In genomic region chr1:25019351-25020172, GRCh38 we compare ENCODE assay signal across 9 cellular contexts.
DNase-seq lines count a peak whose midpoint lies in the region; ATAC-seq, FAIRE-seq and TF ChIP-seq lines count a peak whose summit lies in the region.
"Had no signal": no experiment of that assay in that cellular context is flagged by ENCODE, and none has a peak within 500 bp of the region (broad histone marks: within the 10 kb centered on the region; RNA-seq: fewer than 3 reads in every experiment).

No MANE protein-coding gene starts in this region.

- H4K20me1 ChIP-seq in GM12878 (ENCODE audit: control insufficient read depth, insufficient read depth) = no peaks in the 10 kb centered on the region

- no peak overlapping the region for H3K4me3 Mint-ChIP-seq in MCF 10A (ENCODE audit: unreplicated experiment)

- peak overlapping the region; percentile 70 for H3K27ac ChIP-seq in GM12878 (ENCODE audit: control insufficient read depth, insufficient read depth)
- H3K27ac ChIP-seq: neutrophil had no signal

- FAIRE-seq in GM12891 (lab: Jason Lieb, UNC) = peak; percentile 99
- peak; percentile 96 for FAIRE-seq in GM12878 (lab: Jason Lieb, UNC)

- H3K79me2 ChIP-seq in GM12878 (ENCODE audit: control insufficient read depth, insufficient read depth, low read length) = peaks cover 22% of the 10 kb centered on the region

- no peak for TF ChIP-seq RAD21 in GM12878 (IDR thresholded peaks at IDR 0.05; ENCODE audit: insufficient read depth, low read depth, low read length)

- no peaks in the 10 kb centered on the region for H3K9me3 Mint-ChIP-seq in MCF 10A (ENCODE audit: unreplicated experiment)

- ATAC-seq in GM19397 (IDR thresholded peaks at IDR 0.05; ENCODE audit: unreplicated experiment) (peak; percentile 52), HG03103 (IDR thresholded peaks at IDR 0.05; ENCODE audit: low read depth, unreplicated experiment) (peak; percentile 36), GM12878 (peak; percentile 59)

- peak; percentile 50 for TF ChIP-seq POLR2A in GM12891 (IDR thresholded peaks at IDR 0.05; ENCODE audit: low read depth, low read length)
- TF ChIP-seq POLR2A in GM12878 (IDR thresholded peaks at IDR 0.05; ENCODE audit: low read depth, low read length) = no peak

- RAD21 ChIA-PET in GM12878 (lab: Charles Lee; ENCODE audit: unreplicated experiment) = interaction anchor here (0.6 to 1.6 kb wide), 10 partner anchors 9 to 85 kb away, joined by 3 to 9 read pairs (median 4); no protein-coding TSS in a partner anchor

- H2AFZ ChIP-seq in GM12878 (ENCODE audit: control insufficient read depth, low read depth, low read length) = no peak overlapping the region; the same call in 1 of the 2 replicates

- TF ChIP-seq EP300 in GM12878 (IDR thresholded peaks at IDR 0.05; ENCODE audit: borderline replicate concordance in 1 of 2, control insufficient read depth in 1 of 2, low read depth in 2 of 2, low read length in 2 of 2) = peak in 1 of 2 experiments; percentile 57; a peak in 1 of 4 replicates

- H3K4me1 Mint-ChIP-seq in MCF 10A (ENCODE audit: insufficient read depth, unreplicated experiment) = peaks cover 7% of the 10 kb centered on the region

- CTCF ChIA-PET in GM12878 (lab: Yijun Ruan, JAX) (interaction anchor here (1.0 to 1.6 kb wide), 5 partner anchors 9 to 55 kb away, joined by 3 to 7 read pairs (median 4); no protein-coding TSS in a partner anchor), MCF 10A (lab: Yijun Ruan, JAX) (no interaction called here)

- intact Hi-C loops in GM12878 (cut with micrococcal nuclease; ENCODE audit: unreplicated experiment) = no loop called here
- intact Hi-C loops in MCF 10A (cut with micrococcal nuclease) = no loop called here

- H3K27ac Mint-ChIP-seq in MCF 10A (ENCODE audit: low read depth, unreplicated experiment) = no peak overlapping the region

- POLR2A ChIA-PET in GM12878 (lab: Charles Lee) (interaction anchor here (1.0 to 10.8 kb wide), 4 partner anchors 14 to 58 kb away, joined by 3 to 220 read pairs (median 4); no protein-coding TSS in a partner anchor), MCF 10A (lab: Yijun Ruan, JAX) (no interaction called here)

- H3K4me1 ChIP-seq in GM12878 (ENCODE audit: control insufficient read depth, insufficient read depth, low read length) = peaks cover 67% of the 10 kb centered on the region

- SMC1A ChIA-PET in GM12878 (lab: Charles Lee; ENCODE audit: uncharacterized antibody, unreplicated experiment) = interaction anchor here (1.0 to 10.6 kb wide), 8 partner anchors 17 to 92 kb away, joined by 3 to 205 read pairs (median 4); no protein-coding TSS in a partner anchor

- no peaks in the 10 kb centered on the region for H3K27me3 Mint-ChIP-seq in MCF 10A (ENCODE audit: insufficient read depth, unreplicated experiment)

- peak overlapping the region; percentile 25 for H3K9ac ChIP-seq in GM12878 (ENCODE audit: control insufficient read depth, insufficient read depth, low read length)

- H3K36me3 ChIP-seq in GM12878 (ENCODE audit: control insufficient read depth in 2 of 2, insufficient read depth in 2 of 2, low read length in 1 of 2) = no peaks in the 10 kb centered on the region
- H3K36me3 ChIP-seq: neutrophil had no signal

- H3K27me3 ChIP-seq in GM12878 (replicated peaks in 1 of 2; ENCODE audit: control insufficient read depth in 2 of 2, insufficient read depth in 2 of 2, low read length in 1 of 2) = no peaks in the 10 kb centered on the region
- H3K27me3 ChIP-seq: neutrophil had no signal

- DNase-seq in GM12891 (ENCODE audit: insufficient read length, low spot score) = peak; percentile 56
- DNase-seq in GM12878 (ENCODE audit: low read depth, low spot score) = no peak
- DNase-seq in hypothalamus (lab: John Stamatoyannopoulos, UW) = no peak
- no peak for DNase-seq in HT-29 (ENCODE audit: low spot score)
- no peak for DNase-seq in MCF 10A (ENCODE audit: unreplicated experiment)
- no peak for DNase-seq in stimulated activated CD4-positive, alpha-beta T cell treated with anti-CD3 and anti-CD28 coated beads, Interleukin-1b, Interleukin-23, amount 100 ng/mL, for 48 hours

- H3K36me3 Mint-ChIP-seq in MCF 10A (ENCODE audit: insufficient read depth, unreplicated experiment) = peaks cover 8% of the 10 kb centered on the region

- H3K4me2 ChIP-seq in GM12878 (ENCODE audit: control insufficient read depth, insufficient read depth) = peak overlapping the region; percentile 24

- no peak overlapping the region for H3K4me3 ChIP-seq in GM12878

- 2% methylated on average over 13 of the region's 13 CpGs for WGBS in GM12878 (ENCODE audit: insufficient coverage, insufficient replicate concordance, low lambda C conversion rate, missing lambda C conversion rate)

- TF ChIP-seq CTCF in GM12878 (IDR thresholded peaks at IDR 0.05 in 2 of 3, conservative IDR thresholded peaks at IDR 0.05 in 1 of 3; ENCODE audit: control insufficient read depth in 2 of 3, extremely low read depth in 1 of 3, insufficient read depth in 1 of 3, low read depth in 3 of 3, low read length in 3 of 3) (no peak), MCF 10A (IDR thresholded peaks at IDR 0.05; ENCODE audit: unreplicated experiment) (no peak)

- in situ Hi-C loops in GM12878 (cut with MboI) = loop anchor here (25.0 kb wide), 1 partner anchor 1432 kb away; no protein-coding TSS in a partner anchor

- H3K9me3 ChIP-seq in GM12878 (replicated peaks; ENCODE audit: control insufficient read depth, insufficient read depth, low read length) = no peaks in the 10 kb centered on the region
- H3K9me3 ChIP-seq: neutrophil had no signal

- BruUV-seq in GM12878 (replicated peaks; lab: Mats Ljungman, UMichigan) (no TSS peak), MCF 10A (replicated peaks; lab: Mats Ljungman, UMichigan) (no TSS peak)

TF ChIP-seq in GM12891, 5 proteins besides CTCF, POLR2A, EP300 and RAD21:
- TF ChIP-seq POU2F2 (IDR thresholded peaks at IDR 0.05; ENCODE audit: low read depth, low read length) (peak; percentile 99), POLR2AphosphoS5 (IDR thresholded peaks at IDR 0.05; ENCODE audit: low read depth, low read length) (peak; percentile 63; the same call in 1 of the 2 replicates), TAF1 (IDR thresholded peaks at IDR 0.05; ENCODE audit: low read depth, low read length) (0 out of 2 replicates have a peak, but pooled peaks have one; percentile 43), PAX5 (IDR thresholded peaks at IDR 0.05; ENCODE audit: insufficient read depth, low read length, severe bottlenecking) (no peak), SPI1 (IDR thresholded peaks at IDR 0.05; ENCODE audit: low read depth, low read length) (no peak)

TF ChIP-seq in GM12878, 131 proteins besides CTCF, POLR2A, EP300 and RAD21 (continues in another document):
- TF ChIP-seq IRF4 (IDR thresholded peaks at IDR 0.05; ENCODE audit: low read depth, low read length) (peak; percentile 56; the same call in 1 of the 2 replicates), SMAD5 (IDR thresholded peaks at IDR 0.05; ENCODE audit: low read depth) (no peak), ZNF207 (IDR thresholded peaks at IDR 0.05; ENCODE audit: borderline replicate concordance) (no peak), E2F8 (IDR thresholded peaks at IDR 0.05; ENCODE audit: low read depth, partially characterized antibody) (no peak), SMARCA5 (IDR thresholded peaks at IDR 0.05) (0 out of 2 replicates have a peak, but pooled peaks have one; percentile 44)
- TF ChIP-seq, protein P1, sequence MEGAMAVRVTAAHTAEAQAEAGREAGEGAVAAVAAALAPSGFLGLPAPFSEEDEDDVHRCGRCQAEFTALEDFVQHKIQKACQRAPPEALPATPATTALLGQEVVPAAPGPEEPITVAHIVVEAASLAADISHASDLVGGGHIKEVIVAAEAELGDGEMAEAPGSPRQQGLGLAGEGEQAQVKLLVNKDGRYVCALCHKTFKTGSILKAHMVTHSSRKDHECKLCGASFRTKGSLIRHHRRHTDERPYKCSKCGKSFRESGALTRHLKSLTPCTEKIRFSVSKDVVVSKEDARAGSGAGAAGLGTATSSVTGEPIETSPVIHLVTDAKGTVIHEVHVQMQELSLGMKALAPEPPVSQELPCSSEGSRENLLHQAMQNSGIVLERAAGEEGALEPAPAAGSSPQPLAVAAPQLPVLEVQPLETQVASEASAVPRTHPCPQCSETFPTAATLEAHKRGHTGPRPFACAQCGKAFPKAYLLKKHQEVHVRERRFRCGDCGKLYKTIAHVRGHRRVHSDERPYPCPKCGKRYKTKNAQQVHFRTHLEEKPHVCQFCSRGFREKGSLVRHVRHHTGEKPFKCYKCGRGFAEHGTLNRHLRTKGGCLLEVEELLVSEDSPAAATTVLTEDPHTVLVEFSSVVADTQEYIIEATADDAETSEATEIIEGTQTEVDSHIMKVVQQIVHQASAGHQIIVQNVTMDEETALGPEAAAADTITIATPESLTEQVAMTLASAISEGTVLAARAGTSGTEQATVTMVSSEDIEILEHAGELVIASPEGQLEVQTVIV (IDR thresholded peaks at IDR 0.05; ENCODE audit: borderline replicate concordance, partially characterized antibody) = no peak
- TF ChIP-seq, protein P2, sequence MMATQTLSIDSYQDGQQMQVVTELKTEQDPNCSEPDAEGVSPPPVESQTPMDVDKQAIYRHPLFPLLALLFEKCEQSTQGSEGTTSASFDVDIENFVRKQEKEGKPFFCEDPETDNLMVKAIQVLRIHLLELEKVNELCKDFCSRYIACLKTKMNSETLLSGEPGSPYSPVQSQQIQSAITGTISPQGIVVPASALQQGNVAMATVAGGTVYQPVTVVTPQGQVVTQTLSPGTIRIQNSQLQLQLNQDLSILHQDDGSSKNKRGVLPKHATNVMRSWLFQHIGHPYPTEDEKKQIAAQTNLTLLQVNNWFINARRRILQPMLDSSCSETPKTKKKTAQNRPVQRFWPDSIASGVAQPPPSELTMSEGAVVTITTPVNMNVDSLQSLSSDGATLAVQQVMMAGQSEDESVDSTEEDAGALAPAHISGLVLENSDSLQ (IDR thresholded peaks at IDR 0.05) = no peak
